In genomic region chr5:115977988-115978387, GRCh38 we compare ENCODE assay signal across 1 cellular context.
TF ChIP-seq lines count a peak whose summit lies in the region.

No MANE protein-coding gene starts in this region.

TF ChIP-seq in GM12878, 131 proteins besides CTCF, POLR2A, EP300 and RAD21 (continued from another document):
- TF ChIP-seq, protein P1, sequence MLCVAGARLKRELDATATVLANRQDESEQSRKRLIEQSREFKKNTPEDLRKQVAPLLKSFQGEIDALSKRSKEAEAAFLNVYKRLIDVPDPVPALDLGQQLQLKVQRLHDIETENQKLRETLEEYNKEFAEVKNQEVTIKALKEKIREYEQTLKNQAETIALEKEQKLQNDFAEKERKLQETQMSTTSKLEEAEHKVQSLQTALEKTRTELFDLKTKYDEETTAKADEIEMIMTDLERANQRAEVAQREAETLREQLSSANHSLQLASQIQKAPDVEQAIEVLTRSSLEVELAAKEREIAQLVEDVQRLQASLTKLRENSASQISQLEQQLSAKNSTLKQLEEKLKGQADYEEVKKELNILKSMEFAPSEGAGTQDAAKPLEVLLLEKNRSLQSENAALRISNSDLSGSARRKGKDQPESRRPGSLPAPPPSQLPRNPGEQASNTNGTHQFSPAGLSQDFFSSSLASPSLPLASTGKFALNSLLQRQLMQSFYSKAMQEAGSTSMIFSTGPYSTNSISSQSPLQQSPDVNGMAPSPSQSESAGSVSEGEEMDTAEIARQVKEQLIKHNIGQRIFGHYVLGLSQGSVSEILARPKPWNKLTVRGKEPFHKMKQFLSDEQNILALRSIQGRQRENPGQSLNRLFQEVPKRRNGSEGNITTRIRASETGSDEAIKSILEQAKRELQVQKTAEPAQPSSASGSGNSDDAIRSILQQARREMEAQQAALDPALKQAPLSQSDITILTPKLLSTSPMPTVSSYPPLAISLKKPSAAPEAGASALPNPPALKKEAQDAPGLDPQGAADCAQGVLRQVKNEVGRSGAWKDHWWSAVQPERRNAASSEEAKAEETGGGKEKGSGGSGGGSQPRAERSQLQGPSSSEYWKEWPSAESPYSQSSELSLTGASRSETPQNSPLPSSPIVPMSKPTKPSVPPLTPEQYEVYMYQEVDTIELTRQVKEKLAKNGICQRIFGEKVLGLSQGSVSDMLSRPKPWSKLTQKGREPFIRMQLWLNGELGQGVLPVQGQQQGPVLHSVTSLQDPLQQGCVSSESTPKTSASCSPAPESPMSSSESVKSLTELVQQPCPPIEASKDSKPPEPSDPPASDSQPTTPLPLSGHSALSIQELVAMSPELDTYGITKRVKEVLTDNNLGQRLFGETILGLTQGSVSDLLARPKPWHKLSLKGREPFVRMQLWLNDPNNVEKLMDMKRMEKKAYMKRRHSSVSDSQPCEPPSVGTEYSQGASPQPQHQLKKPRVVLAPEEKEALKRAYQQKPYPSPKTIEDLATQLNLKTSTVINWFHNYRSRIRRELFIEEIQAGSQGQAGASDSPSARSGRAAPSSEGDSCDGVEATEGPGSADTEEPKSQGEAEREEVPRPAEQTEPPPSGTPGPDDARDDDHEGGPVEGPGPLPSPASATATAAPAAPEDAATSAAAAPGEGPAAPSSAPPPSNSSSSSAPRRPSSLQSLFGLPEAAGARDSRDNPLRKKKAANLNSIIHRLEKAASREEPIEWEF (IDR thresholded peaks at IDR 0.05; ENCODE audit: insufficient replicate concordance, low read depth, low read length): no peak
- no peak for TF ChIP-seq TCF3 (IDR thresholded peaks at IDR 0.05; ENCODE audit: borderline replicate concordance, insufficient read depth, low read depth, low read length)
- TF ChIP-seq HDAC2 (IDR thresholded peaks at IDR 0.05): no peak
- no peak for TF ChIP-seq STAT3 (IDR thresholded peaks at IDR 0.05; ENCODE audit: low read depth, low read length)
- no peak for TF ChIP-seq ATF3 (IDR thresholded peaks at IDR 0.05; ENCODE audit: borderline replicate concordance, extremely low read depth, low read depth, low read length)
- no peak for TF ChIP-seq SIX5 (IDR thresholded peaks at IDR 0.05; ENCODE audit: low read depth, low read length, severe bottlenecking)
- no peak for TF ChIP-seq EGR1 (IDR thresholded peaks at IDR 0.05; ENCODE audit: borderline replicate concordance in 1 of 2, low read depth in 2 of 2, low read length in 2 of 2)
- TF ChIP-seq POLR2AphosphoS5 (IDR thresholded peaks at IDR 0.05; ENCODE audit: low read length): no peak
- no peak for TF ChIP-seq HCFC1 (IDR thresholded peaks at IDR 0.05; ENCODE audit: low read length)
- TF ChIP-seq, protein P2, sequence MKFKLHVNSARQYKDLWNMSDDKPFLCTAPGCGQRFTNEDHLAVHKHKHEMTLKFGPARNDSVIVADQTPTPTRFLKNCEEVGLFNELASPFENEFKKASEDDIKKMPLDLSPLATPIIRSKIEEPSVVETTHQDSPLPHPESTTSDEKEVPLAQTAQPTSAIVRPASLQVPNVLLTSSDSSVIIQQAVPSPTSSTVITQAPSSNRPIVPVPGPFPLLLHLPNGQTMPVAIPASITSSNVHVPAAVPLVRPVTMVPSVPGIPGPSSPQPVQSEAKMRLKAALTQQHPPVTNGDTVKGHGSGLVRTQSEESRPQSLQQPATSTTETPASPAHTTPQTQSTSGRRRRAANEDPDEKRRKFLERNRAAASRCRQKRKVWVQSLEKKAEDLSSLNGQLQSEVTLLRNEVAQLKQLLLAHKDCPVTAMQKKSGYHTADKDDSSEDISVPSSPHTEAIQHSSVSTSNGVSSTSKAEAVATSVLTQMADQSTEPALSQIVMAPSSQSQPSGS (IDR thresholded peaks at IDR 0.05; ENCODE audit: low read length): no peak
- TF ChIP-seq, protein P3, sequence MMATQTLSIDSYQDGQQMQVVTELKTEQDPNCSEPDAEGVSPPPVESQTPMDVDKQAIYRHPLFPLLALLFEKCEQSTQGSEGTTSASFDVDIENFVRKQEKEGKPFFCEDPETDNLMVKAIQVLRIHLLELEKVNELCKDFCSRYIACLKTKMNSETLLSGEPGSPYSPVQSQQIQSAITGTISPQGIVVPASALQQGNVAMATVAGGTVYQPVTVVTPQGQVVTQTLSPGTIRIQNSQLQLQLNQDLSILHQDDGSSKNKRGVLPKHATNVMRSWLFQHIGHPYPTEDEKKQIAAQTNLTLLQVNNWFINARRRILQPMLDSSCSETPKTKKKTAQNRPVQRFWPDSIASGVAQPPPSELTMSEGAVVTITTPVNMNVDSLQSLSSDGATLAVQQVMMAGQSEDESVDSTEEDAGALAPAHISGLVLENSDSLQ (IDR thresholded peaks at IDR 0.05): no peak
- no peak for TF ChIP-seq USF1 (IDR thresholded peaks at IDR 0.05; ENCODE audit: borderline replicate concordance, extremely low read length, insufficient read depth, low read depth, low read length)
- no peak for TF ChIP-seq E4F1 (IDR thresholded peaks at IDR 0.05; ENCODE audit: borderline replicate concordance, partially characterized antibody)
- TF ChIP-seq KDM1A (IDR thresholded peaks at IDR 0.05; ENCODE audit: borderline replicate concordance): no peak
